ENCODE assay signal across 10 cellular contexts in the genomic region with DNA sequence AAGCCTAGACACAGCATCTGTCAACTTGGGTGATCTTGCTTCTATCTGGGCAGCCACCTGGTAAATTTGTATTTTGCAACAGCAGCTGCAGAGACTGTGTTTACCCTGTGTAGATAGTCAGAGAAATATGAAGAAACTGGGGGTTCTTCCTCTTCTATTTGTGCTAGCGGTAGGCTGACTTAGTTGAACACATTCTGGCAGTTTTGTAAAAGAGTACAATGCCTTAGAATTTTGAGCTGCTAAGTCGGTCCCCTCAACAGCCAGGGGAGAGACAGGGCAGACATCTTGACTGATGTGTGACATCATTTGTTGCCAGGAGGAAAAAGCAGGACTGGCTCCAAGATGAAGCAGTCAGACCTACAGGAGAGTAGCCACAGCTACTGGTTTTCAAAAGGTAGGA. TPM values are rescaled to one million over a fixed set of nuclear protein-coding genes. Genes with fewer than 3 reads are reported as not detected.
DNase-seq lines count a peak whose midpoint lies in the region; ATAC-seq, FAIRE-seq and TF ChIP-seq lines count a peak whose summit lies in the region.
"Had no signal": no experiment of that assay in that cellular context is flagged by ENCODE, and none has a peak within 500 bp of the region (broad histone marks: within the 10 kb centered on the region; RNA-seq: fewer than 3 reads in every experiment).

No MANE protein-coding gene starts in this region.

- CTCF ChIA-PET in MCF 10A (lab: Yijun Ruan, JAX): no interaction called here

- peaks cover 11% of the 10 kb centered on the region for H3K4me1 Mint-ChIP-seq in MCF 10A (ENCODE audit: insufficient read depth, unreplicated experiment)

- H3K4me3 ChIP-seq in breast epithelium (no peak overlapping the region), bronchial epithelial cell (ENCODE audit: low read depth, low read length) (no peak overlapping the region), pancreas (no peak overlapping the region)
- H3K4me3 ChIP-seq: BLaER1 treated with 17β-estradiol and CSF1 and Interleukin-3, amounts not matched to agents 10 nM and 100 nM had no signal

- H3K36me3 ChIP-seq in breast epithelium: no peaks in the 10 kb centered on the region
- no peaks in the 10 kb centered on the region for H3K36me3 ChIP-seq in bronchial epithelial cell (ENCODE audit: control insufficient read depth, insufficient read depth, low read length)
- H3K36me3 ChIP-seq in pancreas: no peaks in the 10 kb centered on the region
- H3K36me3 ChIP-seq: BLaER1 treated with 17β-estradiol and CSF1 and Interleukin-3, amounts not matched to agents 10 nM and 100 nM had no signal

- no peak overlapping the region for H3K27ac Mint-ChIP-seq in MCF 10A (ENCODE audit: low read depth, unreplicated experiment)

- no peak for TF ChIP-seq POLR2A in breast epithelium (IDR thresholded peaks at IDR 0.05)

- H3K27me3 ChIP-seq in breast epithelium (no peaks in the 10 kb centered on the region), bronchial epithelial cell (ENCODE audit: control insufficient read depth, insufficient read depth, low read length) (no peaks in the 10 kb centered on the region), pancreas (no peaks in the 10 kb centered on the region)
- H3K27me3 ChIP-seq: BLaER1 treated with 17β-estradiol and CSF1 and Interleukin-3, amounts not matched to agents 10 nM and 100 nM; foreskin keratinocyte had no signal

- POLR2A ChIA-PET in MCF 10A (lab: Yijun Ruan, JAX): interaction anchor here (1.3 to 1.5 kb wide), 2 partner anchors 8 to 17 kb away, joined by 3 read pairs; no protein-coding TSS in a partner anchor

- no peak overlapping the region for H3K4me3 Mint-ChIP-seq in MCF 10A (ENCODE audit: unreplicated experiment)

- H3K4me1 ChIP-seq in breast epithelium: no peaks in the 10 kb centered on the region
- H3K4me1 ChIP-seq in pancreas: peaks cover 0 to 11% (median 0%) of the 10 kb centered on the region in 3 donors

- intact Hi-C loops in MCF 10A (cut with micrococcal nuclease): no loop called here
- intact Hi-C loops in breast epithelium (cut with DNase I; ENCODE audit: low total_unique reads): no loop called here
- intact Hi-C loops in pancreas (cut with DNase I): no loop called here

- peaks cover 6% of the 10 kb centered on the region for H3K36me3 Mint-ChIP-seq in MCF 10A (ENCODE audit: insufficient read depth, unreplicated experiment)

- H3K27me3 Mint-ChIP-seq in MCF 10A (ENCODE audit: insufficient read depth, unreplicated experiment): no peaks in the 10 kb centered on the region

- ATAC-seq in pancreas (peak; percentile 78 to 90 (median 84)), GM18861 (IDR thresholded peaks at IDR 0.05; ENCODE audit: unreplicated experiment) (no peak)
- ATAC-seq: foreskin keratinocyte had no signal

- H3K27ac ChIP-seq in breast epithelium (no peak overlapping the region), pancreas (no peak overlapping the region)
- H3K27ac ChIP-seq: foreskin keratinocyte had no signal

- DNase-seq in MCF 10A (ENCODE audit: unreplicated experiment) (peak; percentile 25), breast epithelium (ENCODE audit: low spot score in 2 of 2) (no peak), NCI-H2196 treated with DMSO at 0.1 percent for 48 hours (lab: John Stamatoyannopoulos, UW; ENCODE audit: unreplicated experiment) (peak; percentile 25), bronchial epithelial cell (ENCODE audit: low read depth) (peak; percentile 43), pancreas (peak in 2 of 6 donors; percentile 12 to 23), foreskin melanocyte (no peak), DMS79 (lab: John Stamatoyannopoulos, UW) (no peak)

- TF ChIP-seq CTCF in MCF 10A (IDR thresholded peaks at IDR 0.05; ENCODE audit: unreplicated experiment) (no peak), breast epithelium (IDR thresholded peaks at IDR 0.05) (no peak), bronchial epithelial cell (IDR thresholded peaks at IDR 0.05; ENCODE audit: insufficient read depth, low read length, severe bottlenecking) (no peak), pancreas (IDR thresholded peaks at IDR 0.05) (no peak)

- WGBS in pancreas, 2 donors: 32 to 33% methylated on average over 2 of the region's 2 CpGs

- no TSS peak for BruUV-seq in MCF 10A (replicated peaks; lab: Mats Ljungman, UMichigan)

- no peaks in the 10 kb centered on the region for H3K9me3 Mint-ChIP-seq in MCF 10A (ENCODE audit: unreplicated experiment)

- no peaks in the 10 kb centered on the region for H3K9me3 ChIP-seq in breast epithelium
- H3K9me3 ChIP-seq in pancreas: no peaks in the 10 kb centered on the region

- FAIRE-seq in bronchial epithelial cell (lab: Jason Lieb, UNC) (peak; percentile 32), pancreas (lab: Jason Lieb, UNC) (no peak)

RNA-seq across cellular contexts. Expression of a gene that starts 53.7 kb away (rescaled TPM):
- total RNA-seq in MCF 10A (2022) (0.20 and 0.28 TPM in 2 replicates), breast epithelium (not detected), bronchial epithelial cell (not detected in 2 replicates), pancreas (1 to 10 TPM in 2 of 6 donors, under 1 TPM in 4; 0.28 to 1.4 (median 0.55) TPM)
- 1 to 10 TPM in 1 of 2 donors, under 1 TPM in 1; 0.30 to 1.9 TPM for polyA plus RNA-seq in pancreas
- total RNA-seq: foreskin keratinocyte had no signal
- polyA plus RNA-seq: foreskin keratinocyte had no signal

Comparison
In these comparisons a context has a peak if more than half of its experiments do, and no peak if none do; other contexts are left out.
1. DNase-seq: peak in MCF 10A (single experiment), NCI-H2196 treated with DMSO at 0.1 percent for 48 hours (single experiment) and bronchial epithelial cell (single experiment); none in breast epithelium (0 of 2), foreskin melanocyte (single experiment) and DMS79 (single experiment).